In the genomic region with DNA sequence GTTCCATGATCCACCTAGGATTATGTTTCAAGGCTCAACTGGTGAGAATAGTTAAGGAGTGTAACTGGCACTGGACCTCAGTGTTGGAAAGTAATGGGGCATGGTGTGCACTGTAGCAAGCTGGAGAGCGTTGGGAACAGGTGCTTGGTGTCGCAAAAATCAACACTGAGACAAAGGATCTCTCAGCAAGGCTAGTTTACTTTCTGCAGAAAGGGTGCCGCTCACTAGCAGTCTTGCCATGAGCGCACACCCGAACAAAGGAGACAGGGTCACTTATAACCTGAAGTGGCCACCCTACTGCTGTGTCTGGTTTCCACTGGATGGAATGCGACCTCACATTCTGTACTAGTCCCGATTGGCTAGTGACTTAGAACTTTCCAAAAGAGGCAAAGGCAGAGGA, we compare ENCODE assay signal across 27 cellular contexts.
"Had no signal": no experiment of that assay in that cellular context is flagged by ENCODE, and none has a peak within 500 bp of the region (broad histone marks: within the 10 kb centered on the region; RNA-seq: fewer than 3 reads in every experiment).

No MANE protein-coding gene starts in this region.

- H3K27me3 Mint-ChIP-seq: dendritic cell treated with granulocyte-macrophage colony-stimulating factor and Interleukin-4, amounts not matched to agents 40 ng/mL and 50 ng/mL, for 4 days; progenitor cell of endocrine pancreas; stimulated activated naive CD8-positive, alpha-beta T cell treated with anti-CD3 and anti-CD28 coated beads, Interleukin-15, amount 100 ng/mL, for 72 hours had no signal

- H3K36me3 Mint-ChIP-seq: natural killer cell had no signal

- H3K27me3 ChIP-seq: esophagus muscularis mucosa, foreskin keratinocyte, left lung, neutrophil, suprapubic skin, transverse colon, upper lobe of right lung, vagina had no signal

- ATAC-seq: foreskin keratinocyte; left cardiac atrium; left lung; lower lobe of right lung; natural killer cell; sciatic nerve; stimulated activated naive CD8-positive, alpha-beta T cell treated with anti-CD3 and anti-CD28 coated beads, Interleukin-15, amount 100 ng/mL, for 72 hours; upper lobe of right lung had no signal

- FAIRE-seq: colon, endothelial cell of umbilical vein, islet of Langerhans had no signal

- H2AFZ ChIP-seq: parathyroid adenoma had no signal

- H3K4me3 Mint-ChIP-seq: dendritic cell treated with granulocyte-macrophage colony-stimulating factor and Interleukin-4, amounts not matched to agents 40 ng/mL and 50 ng/mL, for 4 days; natural killer cell; stimulated activated naive CD8-positive, alpha-beta T cell treated with anti-CD3 and anti-CD28 coated beads, Interleukin-15, amount 100 ng/mL, for 72 hours had no signal

- H3K4me1 ChIP-seq: esophagus muscularis mucosa, foreskin keratinocyte, left lung, lower lobe of right lung, parathyroid adenoma, suprapubic skin, transverse colon, upper lobe of right lung, vagina had no signal

- H3K9ac ChIP-seq: parathyroid adenoma had no signal

- H3K79me2 ChIP-seq: parathyroid adenoma had no signal

- H3K4me2 ChIP-seq: smooth muscle cell had no signal

- DNase-seq: effector CD8-positive, alpha-beta T cell; foreskin keratinocyte; head of caudate nucleus; left cardiac atrium; left lung; lower lobe of right lung; natural killer cell; stimulated activated CD4-positive, alpha-beta T cell treated with anti-CD3 and anti-CD28 coated beads, Interleukin-12 subunit alpha, Interleukin-12 subunit beta, amount 100 ng/mL, for 4 hours; stimulated activated CD4-positive, alpha-beta T cell treated with anti-CD3 and anti-CD28 coated beads, Interleukin-1b, Interleukin-23, amount 100 ng/mL, for 48 hours; stimulated activated CD4-positive, alpha-beta T cell treated with anti-CD3 and anti-CD28 coated beads, Interleukin-4, amount 100 ng/mL, for 1 hour; stimulated activated CD8-positive, alpha-beta memory T cell treated with anti-CD3 and anti-CD28 coated beads, Interleukin-4, amount 100 ng/mL, for 48 hours; stimulated activated naive CD4-positive, alpha-beta T cell; stimulated activated naive CD8-positive, alpha-beta T cell treated with anti-CD3 and anti-CD28 coated beads, Interleukin-15, amount 100 ng/mL, for 72 hours; transverse colon; upper lobe of right lung had no signal

- H3K4me1 Mint-ChIP-seq: natural killer cell had no signal

- H3K36me3 ChIP-seq: esophagus muscularis mucosa, left lung, lower lobe of right lung, neutrophil, suprapubic skin, transverse colon, upper lobe of right lung, vagina had no signal

- H3K27ac ChIP-seq: esophagus muscularis mucosa, foreskin keratinocyte, left lung, lower lobe of right lung, neutrophil, parathyroid adenoma, suprapubic skin, transverse colon, upper lobe of right lung, vagina had no signal

- H3K9me3 ChIP-seq: suprapubic skin, upper lobe of right lung, vagina had no signal

- H3K27ac Mint-ChIP-seq: dendritic cell treated with granulocyte-macrophage colony-stimulating factor and Interleukin-4, amounts not matched to agents 40 ng/mL and 50 ng/mL, for 4 days; natural killer cell; progenitor cell of endocrine pancreas; stimulated activated naive CD8-positive, alpha-beta T cell treated with anti-CD3 and anti-CD28 coated beads, Interleukin-15, amount 100 ng/mL, for 72 hours had no signal

- H3K4me3 ChIP-seq: esophagus muscularis mucosa, left lung, lower lobe of right lung, smooth muscle cell, suprapubic skin, transverse colon, upper lobe of right lung, vagina had no signal
